In the genomic region with DNA sequence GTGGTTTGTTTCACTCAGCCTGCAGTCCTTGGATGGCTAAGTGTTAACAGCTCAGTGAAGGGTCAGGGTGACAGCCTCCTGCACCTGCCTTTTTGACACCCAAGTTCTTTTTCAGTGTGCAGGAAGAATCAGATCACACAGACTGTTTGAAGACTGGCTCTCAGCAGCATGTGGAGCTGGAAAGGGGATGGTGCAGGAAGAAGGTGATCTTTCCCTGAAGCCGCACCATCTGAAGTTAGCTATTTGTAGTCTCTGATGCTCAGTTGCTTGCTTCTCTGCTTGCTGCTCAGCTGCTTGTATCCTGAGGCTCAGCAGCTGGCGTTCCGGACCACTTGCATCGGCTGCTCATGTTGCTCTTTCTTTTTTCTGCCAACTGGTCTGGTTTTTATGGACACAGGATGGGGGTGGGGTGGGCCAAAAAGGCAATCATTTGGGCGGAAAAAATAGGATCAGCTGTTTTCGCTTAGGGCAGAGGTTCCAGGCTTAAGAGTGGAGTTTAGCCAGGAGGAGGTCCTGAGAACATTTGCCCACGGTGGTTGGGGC, we compare ENCODE assay signal across 18 cellular contexts. TPM values are rescaled to one million over a fixed set of nuclear protein-coding genes. Genes with fewer than 3 reads are reported as not detected.
DNase-seq lines count a peak whose midpoint lies in the region; FAIRE-seq and TF ChIP-seq lines count a peak whose summit lies in the region.
"Had no signal": no experiment of that assay in that cellular context is flagged by ENCODE, and none has a peak within 500 bp of the region (broad histone marks: within the 10 kb centered on the region; RNA-seq: fewer than 3 reads in every experiment).

No MANE protein-coding gene starts in this region.

- peak; percentile 64 for DNase-seq in NCI-H748 (lab: John Stamatoyannopoulos, UW; ENCODE audit: unreplicated experiment)
- no peak for DNase-seq in NCI-H748 treated with DMSO at 0.1 percent for 48 hours (lab: John Stamatoyannopoulos, UW)
- DNase-seq in NCI-H446 treated with DMSO at 0.1 percent for 48 hours (lab: John Stamatoyannopoulos, UW) = peak; percentile 15
- peak; percentile 87 for DNase-seq in fibroblast of gingiva (ENCODE audit: low read depth)
- DNase-seq in thyroid gland = peak; percentile 28 to 66
- no peak for DNase-seq in activated effector memory CD4-positive, alpha-beta T cell treated with Interleukin-2 at 50 U/mL for 16 hours
- DNase-seq in coronary artery (ENCODE audit: low spot score) = no peak
- DNase-seq in kidney = no peak
- DNase-seq: activated gamma-delta T cell; COR-L47; NCI-H82; occipital lobe; SIG-M5; stimulated activated CD4-positive, alpha-beta T cell treated with anti-CD3 and anti-CD28 coated beads, Interleukin-15, amount 100 ng/mL, for 24 hours; substantia nigra had no signal

- no peak for FAIRE-seq in kidney (lab: Jason Lieb, UNC)
- FAIRE-seq: A204.1 had no signal

- H3K36me3 ChIP-seq in thyroid gland = no peaks in the 10 kb centered on the region
- H3K36me3 ChIP-seq in kidney (ENCODE audit: control insufficient read depth in 1 of 2, insufficient read depth in 2 of 2, low read length in 2 of 2) = no peaks in the 10 kb centered on the region
- H3K36me3 ChIP-seq: HAP-1 had no signal

- H3K4me3 ChIP-seq in thyroid gland (replicated peaks in 1 of 3) (no peak overlapping the region), coronary artery (no peak overlapping the region), kidney (ENCODE audit: low read length in 2 of 2) (peak overlapping the region in 1 of 2 donors; percentile 35)
- H3K4me3 ChIP-seq: HAP-1 had no signal

- H3K27me3 ChIP-seq in thyroid gland = no peaks in the 10 kb centered on the region

- no peak overlapping the region for H3K9ac ChIP-seq in kidney (ENCODE audit: low read length in 2 of 2)

- TF ChIP-seq POLR2A in thyroid gland (IDR thresholded peaks at IDR 0.05) = no peak

- intact Hi-C loops in thyroid gland (cut with DNase I) = no loop called here
- intact Hi-C loops in kidney (cut with DNase I) = no loop called here

- no peak for TF ChIP-seq CTCF in thyroid gland (IDR thresholded peaks at IDR 0.05)
- no peak for TF ChIP-seq CTCF in coronary artery (IDR thresholded peaks at IDR 0.05)
- no peak for TF ChIP-seq CTCF in kidney (IDR thresholded peaks at IDR 0.05; ENCODE audit: borderline replicate concordance, extremely low read depth, insufficient read depth)

- H3K9me3 ChIP-seq in thyroid gland = no peaks in the 10 kb centered on the region
- H3K9me3 ChIP-seq in kidney (ENCODE audit: control insufficient read depth in 1 of 2, low read length in 2 of 2) = peaks cover 5 to 7% of the 10 kb centered on the region in 2 donors

- whole genome bisulfite sequencing in thyroid gland, 2 donors = 49 to 53% methylated on average over 7 of the region's 7 CpGs

- H3K27ac ChIP-seq in thyroid gland = no peak overlapping the region
- no peak overlapping the region for H3K27ac ChIP-seq in coronary artery
- no peak overlapping the region for H3K27ac ChIP-seq in kidney (ENCODE audit: low read depth in 2 of 2, low read length in 2 of 2)

- H3K4me1 ChIP-seq in thyroid gland (no peaks in the 10 kb centered on the region), kidney (ENCODE audit: control insufficient read depth in 1 of 2, insufficient read depth in 1 of 2, low read depth in 1 of 2, low read length in 2 of 2) (peaks cover 0 to 2% of the 10 kb centered on the region in 2 donors)
- H3K4me1 ChIP-seq: HAP-1 had no signal

RNA-seq across cellular contexts. Expression of a gene that starts 15.9 kb away (rescaled TPM):
- total RNA-seq in thyroid gland (10 to 100 TPM; 11.7 to 17.4 (median 13.4) TPM), kidney (23.7 TPM)
- 11.6 TPM for polyA plus RNA-seq in kidney (ENCODE audit: insufficient read depth, low read depth, low replicate concordance)

RNA-seq across cellular contexts. Expression of a gene that starts 56.1 kb away (rescaled TPM):
- total RNA-seq in thyroid gland = not detected
- total RNA-seq in kidney = not detected
- 0.43 TPM for polyA plus RNA-seq in kidney (ENCODE audit: insufficient read depth, low read depth, low replicate concordance)
- total RNA-seq: fibroblast of villous mesenchyme, occipital lobe had no signal

Comparison
In these comparisons a context has a peak if more than half of its experiments do, and no peak if none do; other contexts are left out.
1. DNase-seq: peak in NCI-H748 (single experiment), NCI-H446 treated with DMSO at 0.1 percent for 48 hours (single experiment), fibroblast of gingiva (single experiment) and thyroid gland (2 of 2); none in NCI-H748 treated with DMSO at 0.1 percent for 48 hours (single experiment), activated effector memory CD4-positive, alpha-beta T cell treated with Interleukin-2 at 50 U/mL for 16 hours (single experiment), coronary artery (single experiment) and kidney (single experiment).